In the genomic region with DNA sequence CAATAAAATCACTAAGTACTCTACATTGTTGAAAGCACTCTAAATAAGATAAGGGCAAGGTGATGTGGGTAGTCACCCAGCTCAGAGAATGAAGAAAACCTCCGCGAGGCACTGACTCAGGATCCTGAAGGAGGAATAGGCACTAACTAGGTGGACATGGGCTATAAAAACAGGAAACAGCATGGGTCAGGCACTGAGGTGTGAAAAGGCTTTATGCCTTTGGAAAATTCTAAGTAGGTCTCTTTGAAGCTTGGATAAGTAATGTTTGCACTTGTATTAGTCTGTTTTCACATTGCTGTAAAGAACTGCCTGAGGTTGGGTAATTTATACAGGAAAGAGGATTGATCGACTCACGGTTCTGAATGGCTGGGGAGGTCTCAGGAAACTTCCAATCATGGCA, we compare ENCODE assay signal across 29 cellular contexts.
"Had no signal": no experiment of that assay in that cellular context is flagged by ENCODE, and none has a peak within 500 bp of the region (broad histone marks: within the 10 kb centered on the region; RNA-seq: fewer than 3 reads in every experiment).

No MANE protein-coding gene starts in this region.

- H3K4me3 ChIP-seq: adrenal gland, body of pancreas, esophagus muscularis mucosa, gastrocnemius medialis had no signal

- H3K9me3 ChIP-seq: adrenal gland, body of pancreas, gastrocnemius medialis had no signal

- H3K36me3 ChIP-seq: adrenal gland, esophagus muscularis mucosa, gastrocnemius medialis, WERI-Rb-1 had no signal

- H3K4me1 ChIP-seq: adrenal gland, body of pancreas, esophagus muscularis mucosa, foreskin keratinocyte, gastrocnemius medialis had no signal

- H3K27ac ChIP-seq: adrenal gland, body of pancreas, esophagus muscularis mucosa, foreskin keratinocyte, gastrocnemius medialis, WERI-Rb-1 had no signal

- DNase-seq: activated B cell treated with CpG ODN at 0.5 μM for 24 hours; activated CD4-positive, alpha-beta memory T cell treated with anti-CD3 and anti-CD28 coated beads for 36 hours; activated CD4-positive, alpha-beta T cell treated with anti-CD3 and anti-CD28 coated beads, Interleukin-2, amount 10 ng/mL, durations not matched to agents 24 days and 14 days; activated CD8-positive, alpha-beta memory T cell treated with anti-CD3 and anti-CD28 coated beads, Interleukin-2, amount 10 ng/mL, durations not matched to agents 7 days and 5 days; activated CD8-positive, alpha-beta memory T cell treated with anti-CD3 and anti-CD28 coated beads, Interleukin-2, amount 50 U/mL, for 4 hours; activated CD8-positive, alpha-beta T cell treated with anti-CD3 and anti-CD28 coated beads, Interleukin-2, amount 10 ng/mL, durations not matched to agents 7 days and 5 days; activated effector memory CD4-positive, alpha-beta T cell treated with anti-CD3 and anti-CD28 coated beads, Interleukin-2, amount 50 U/mL, for 16 hours; activated naive CD4-positive, alpha-beta T cell treated with anti-CD3 and anti-CD28 coated beads for 36 hours; activated naive CD8-positive, alpha-beta T cell treated with anti-CD3 and anti-CD28 coated beads for 36 hours; activated naive CD8-positive, alpha-beta T cell treated with anti-CD3 and anti-CD28 coated beads, Interleukin-2, amount 50 U/mL, for 24 hours; activated T-cell treated with anti-CD3 and anti-CD28 coated beads, Interleukin-2, amount 50 U/mL, for 1 hour; activated T-cell treated with anti-CD3 and anti-CD28 coated beads, Interleukin-2, amount 50 U/mL, for 48 hours; adrenal gland; amygdala; aorta; body of pancreas; caudate nucleus; cortex of kidney; dermis blood vessel endothelial cell; effector CD8-positive, alpha-beta T cell; endodermal cell; foreskin keratinocyte; gastrocnemius medialis; glutamatergic neuron; SW 1271; T-cell; T1000; WERI-Rb-1 had no signal

- H3K27me3 ChIP-seq: adrenal gland, body of pancreas, esophagus muscularis mucosa, foreskin keratinocyte, gastrocnemius medialis had no signal
